ENCODE assay signal across 25 cellular contexts in the genomic region with DNA sequence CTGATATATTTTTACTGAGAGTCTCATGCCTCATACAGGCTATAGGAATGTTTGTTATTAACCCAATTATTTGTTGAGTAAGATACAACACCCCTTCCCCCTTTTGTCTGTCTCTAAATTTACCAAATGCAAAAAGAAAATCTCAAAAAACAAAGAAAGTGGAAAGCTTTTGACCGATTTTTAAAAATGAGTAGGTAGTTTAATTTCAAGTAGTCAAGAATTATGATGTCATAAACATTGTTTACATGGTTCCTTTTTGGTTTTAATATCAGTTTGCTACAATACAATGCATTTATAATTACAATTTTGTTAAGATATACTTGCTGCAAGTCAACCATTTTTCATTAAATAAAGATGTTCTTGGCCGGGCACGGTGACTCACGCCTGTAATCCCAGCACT.
"Had no signal": no experiment of that assay in that cellular context is flagged by ENCODE, and none has a peak within 500 bp of the region (broad histone marks: within the 10 kb centered on the region; RNA-seq: fewer than 3 reads in every experiment).

No MANE protein-coding gene starts in this region.

- ATAC-seq: activated CD4-positive, CD25-positive, alpha-beta regulatory T cell treated with anti-CD3 and anti-CD28 coated beads, Interleukin-2, amount 50 U/mL, for 24 hours; activated CD8-positive, alpha-beta T cell treated with anti-CD3 and anti-CD28 coated beads for 36 hours; activated T-cell treated with anti-CD3 and anti-CD28 coated beads, Interleukin-2, amount 50 U/mL, for 72 hours; SK-N-SH treated with all-trans-retinoic acid at 6 μM for 48 hours had no signal

- H3K36me3 Mint-ChIP-seq: activated naive CD4-positive, alpha-beta T cell treated with anti-CD3 and anti-CD28 coated beads, Interleukin-2, amount 10 ng/mL, durations not matched to agents 7 days and 5 days; activated naive CD8-positive, alpha-beta T cell treated with anti-CD3 and anti-CD28 coated beads for 36 hours had no signal

- DNase-seq: activated CD4-positive, alpha-beta T cell treated with anti-CD3 and anti-CD28 coated beads for 4 hours; activated CD8-positive, alpha-beta memory T cell treated with anti-CD3 and anti-CD28 coated beads, Interleukin-2, amount 50 U/mL, for 4 hours; activated CD8-positive, alpha-beta T cell treated with anti-CD3 and anti-CD28 coated beads for 36 hours; activated gamma-delta T cell treated with Interleukin-2 at 50 U/mL for 16 hours; activated naive CD4-positive, alpha-beta T cell treated with anti-CD3 and anti-CD28 coated beads, Interleukin-2, amount 10 ng/mL, durations not matched to agents 7 days and 5 days; activated naive CD8-positive, alpha-beta T cell treated with anti-CD3 and anti-CD28 coated beads for 36 hours; activated T-cell treated with anti-CD3 and anti-CD28 coated beads, Interleukin-2, amount 50 U/mL, for 72 hours; MG63; MV-4-11; NCI-H1105; NCI-H1436; NCI-H1694 treated with DMSO at 0.1 percent for 48 hours; NCI-H2029 treated with DMSO at 0.1 percent for 48 hours; NCI-H345; NCI-H510A; NCI-H526 treated with DMSO at 0.1 percent for 48 hours; NCI-H82; SHP77; SW 1271 had no signal

- H3K9me3 ChIP-seq: breast epithelium, MG63 had no signal

- H3K27ac ChIP-seq: breast epithelium had no signal

- H3K27me3 ChIP-seq: MG63, SJSA1 had no signal

- H3K9me3 Mint-ChIP-seq: activated CD8-positive, alpha-beta T cell treated with anti-CD3 and anti-CD28 coated beads for 36 hours; activated T-helper 2 cell treated with anti-CD3 and anti-CD28 coated beads, Interferon-gamma antibody, Interleukin-2, Interleukin-4, amounts not matched to agents 10 μg/mL and 5 μg/mL and 100 μg/mL, durations not matched to agents 14 hours and 24 hours and 36 hours; T-helper 1 cell treated with Interleukin-12 subunit alpha and Interleukin-12 subunit beta and Interleukin-4 antibody, amounts not matched to agents 30 μg/mL and 1 μg/mL, for 36 hours had no signal

- H3K4me1 ChIP-seq: breast epithelium had no signal

- H3K27ac Mint-ChIP-seq: activated CD8-positive, alpha-beta T cell treated with anti-CD3 and anti-CD28 coated beads for 36 hours; activated naive CD4-positive, alpha-beta T cell treated with anti-CD3 and anti-CD28 coated beads, Interleukin-2, amount 10 ng/mL, durations not matched to agents 7 days and 5 days; activated naive CD8-positive, alpha-beta T cell treated with anti-CD3 and anti-CD28 coated beads for 36 hours; activated T-cell treated with anti-CD3 and anti-CD28 coated beads, Interleukin-2, amount 50 U/mL, for 72 hours; activated T-helper 2 cell treated with anti-CD3 and anti-CD28 coated beads, Interferon-gamma antibody, Interleukin-2, Interleukin-4, amounts not matched to agents 10 μg/mL and 5 μg/mL and 100 μg/mL, durations not matched to agents 14 hours and 24 hours and 36 hours; T-helper 1 cell treated with Interleukin-12 subunit alpha and Interleukin-12 subunit beta and Interleukin-4 antibody, amounts not matched to agents 30 μg/mL and 1 μg/mL, for 36 hours had no signal

- H3K4me3 ChIP-seq: breast epithelium, MG63, SJSA1 had no signal

- H3K4me3 Mint-ChIP-seq: activated naive CD4-positive, alpha-beta T cell treated with anti-CD3 and anti-CD28 coated beads, Interleukin-2, amount 10 ng/mL, durations not matched to agents 7 days and 5 days; activated naive CD8-positive, alpha-beta T cell treated with anti-CD3 and anti-CD28 coated beads for 36 hours had no signal

- H3K36me3 ChIP-seq: breast epithelium, MG63 had no signal
